ENCODE assay signal across 1 cellular context in genomic region chr2:162607915-162608314, GRCh38.
TF ChIP-seq lines count a peak whose summit lies in the region.

No MANE protein-coding gene starts in this region.

TF ChIP-seq in HepG2, 621 proteins besides CTCF, POLR2A, EP300 and RAD21 (continued from another document):
- TF ChIP-seq CBX2 (IDR thresholded peaks at IDR 0.05; ENCODE audit: low read depth, low read length) = no peak
- TF ChIP-seq CBX2 (CRISPR knock-in tag; IDR thresholded peaks at IDR 0.05; ENCODE audit: low read depth) = no peak
- TF ChIP-seq ZNF256 (CRISPR knock-in tag; conservative IDR thresholded peaks at IDR 0.05) = no peak
- no peak for TF ChIP-seq CENPBD1 (CRISPR knock-in tag; IDR thresholded peaks at IDR 0.05; ENCODE audit: borderline replicate concordance, low read depth)
